9 cellular contexts compared by ENCODE assay signal in the genomic region with DNA sequence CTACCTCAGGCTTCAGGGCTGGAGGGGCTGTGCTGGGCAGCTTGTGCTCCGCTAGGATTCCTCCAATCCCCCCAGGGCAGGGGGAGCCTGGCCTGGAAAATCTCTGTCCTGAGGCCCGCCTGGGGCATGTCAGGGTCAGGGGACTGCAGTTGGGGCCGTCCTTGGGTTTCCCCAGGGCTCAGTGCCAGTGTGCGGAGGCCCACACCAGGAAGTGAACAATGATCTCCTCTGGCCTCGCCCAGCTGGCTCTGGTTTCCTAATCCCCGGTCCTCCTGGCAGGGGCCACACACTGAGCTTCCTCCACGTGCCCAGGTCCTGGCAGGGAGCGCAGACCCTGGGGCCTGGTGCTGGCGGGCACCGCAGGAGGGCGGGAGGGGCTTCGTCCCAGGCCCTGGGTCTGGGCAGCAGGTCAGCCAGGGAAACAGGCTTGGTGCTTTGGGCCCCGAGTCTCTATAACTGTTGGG. TPM values are rescaled to one million over a fixed set of nuclear protein-coding genes. Genes with fewer than 3 reads are reported as not detected.
DNase-seq lines count a peak whose midpoint lies in the region; ATAC-seq, FAIRE-seq and TF ChIP-seq lines count a peak whose summit lies in the region.
"Had no signal": no experiment of that assay in that cellular context is flagged by ENCODE, and none has a peak within 500 bp of the region (broad histone marks: within the 10 kb centered on the region; RNA-seq: fewer than 3 reads in every experiment).

No MANE protein-coding gene starts in this region.

- no peak overlapping the region for H3K4me3 ChIP-seq in GM12878
- no peak overlapping the region for H3K4me3 ChIP-seq in left lung

- POLR2A ChIA-PET in activated naive CD8-positive, alpha-beta T cell treated with anti-CD3 and anti-CD28 coated beads, Interleukin-2, amount 10 ng/mL, durations not matched to agents 7 days and 5 days (lab: Charles Lee), result no interaction called here
- POLR2A ChIA-PET in GM12878 (lab: Charles Lee), result no interaction called here

- H3K4me2 ChIP-seq in GM12878 (ENCODE audit: control insufficient read depth, insufficient read depth), result no peak overlapping the region

- no peak for TF ChIP-seq CTCF in GM12878 (IDR thresholded peaks at IDR 0.05 in 2 of 3, conservative IDR thresholded peaks at IDR 0.05 in 1 of 3; ENCODE audit: control insufficient read depth in 2 of 3, extremely low read depth in 1 of 3, insufficient read depth in 1 of 3, low read depth in 3 of 3, low read length in 3 of 3)
- no peak for TF ChIP-seq CTCF in left lung (IDR thresholded peaks at IDR 0.05)

- no peak for ATAC-seq in activated naive CD8-positive, alpha-beta T cell treated with anti-CD3 and anti-CD28 coated beads, Interleukin-2, amount 10 ng/mL, durations not matched to agents 7 days and 5 days (ENCODE audit: low read depth)
- no peak for ATAC-seq in activated naive CD8-positive, alpha-beta T cell treated with anti-CD3 and anti-CD28 coated beads, Interleukin-2, amount 50 U/mL, for 24 hours
- peak; percentile 51 for ATAC-seq in GM12878
- ATAC-seq in left lung, result peak; percentile 74
- ATAC-seq in GM19328 (IDR thresholded peaks at IDR 0.05; ENCODE audit: unreplicated experiment), result no peak
- ATAC-seq in GM21367 (IDR thresholded peaks at IDR 0.05; ENCODE audit: unreplicated experiment), result no peak

- H3K4me1 Mint-ChIP-seq in activated naive CD8-positive, alpha-beta T cell treated with anti-CD3 and anti-CD28 coated beads, Interleukin-2, amount 10 ng/mL, durations not matched to agents 7 days and 5 days, result no peaks in the 10 kb centered on the region
- no peaks in the 10 kb centered on the region for H3K4me1 Mint-ChIP-seq in activated naive CD8-positive, alpha-beta T cell treated with anti-CD3 and anti-CD28 coated beads, Interleukin-2, amount 50 U/mL, for 24 hours

- H3K9me3 ChIP-seq in GM12878 (replicated peaks; ENCODE audit: control insufficient read depth, insufficient read depth, low read length), result no peaks in the 10 kb centered on the region; the same call in 2 of the 3 replicates
- H3K9me3 ChIP-seq in left lung, result no peaks in the 10 kb centered on the region

- TF ChIP-seq POLR2A in GM12878 (IDR thresholded peaks at IDR 0.05; ENCODE audit: low read depth, low read length), result no peak
- no peak for TF ChIP-seq POLR2A in GM12891 (IDR thresholded peaks at IDR 0.05; ENCODE audit: low read depth, low read length)

- peak; percentile 26 for DNase-seq in activated naive CD8-positive, alpha-beta T cell treated with anti-CD3 and anti-CD28 coated beads, Interleukin-2, amount 10 ng/mL, durations not matched to agents 7 days and 5 days
- no peak for DNase-seq in activated naive CD8-positive, alpha-beta T cell treated with anti-CD3 and anti-CD28 coated beads, Interleukin-2, amount 50 U/mL, for 24 hours
- DNase-seq in GM12878 (ENCODE audit: low read depth, low spot score) (no peak), left lung (peak; percentile 48 to 81), GM12891 (ENCODE audit: insufficient read length, low spot score) (no peak)
- DNase-seq in stimulated activated CD8-positive, alpha-beta memory T cell treated with anti-CD3 and anti-CD28 coated beads, Interleukin-4, amount 100 ng/mL, for 48 hours, result no peak
- DNase-seq: MM.1S had no signal

- no peak for FAIRE-seq in GM12878 (lab: Jason Lieb, UNC)
- FAIRE-seq in GM12891 (lab: Jason Lieb, UNC), result no peak

- no peak overlapping the region for H3K4me3 Mint-ChIP-seq in activated naive CD8-positive, alpha-beta T cell treated with anti-CD3 and anti-CD28 coated beads, Interleukin-2, amount 10 ng/mL, durations not matched to agents 7 days and 5 days
- H3K4me3 Mint-ChIP-seq in activated naive CD8-positive, alpha-beta T cell treated with anti-CD3 and anti-CD28 coated beads, Interleukin-2, amount 50 U/mL, for 24 hours, result no peak overlapping the region

- no peak for TF ChIP-seq RAD21 in GM12878 (IDR thresholded peaks at IDR 0.05; ENCODE audit: insufficient read depth, low read depth, low read length)

- no peaks in the 10 kb centered on the region for H3K9me3 Mint-ChIP-seq in activated naive CD8-positive, alpha-beta T cell treated with anti-CD3 and anti-CD28 coated beads, Interleukin-2, amount 10 ng/mL, durations not matched to agents 7 days and 5 days
- H3K9me3 Mint-ChIP-seq in activated naive CD8-positive, alpha-beta T cell treated with anti-CD3 and anti-CD28 coated beads, Interleukin-2, amount 50 U/mL, for 24 hours, result no peaks in the 10 kb centered on the region

- H4K20me1 ChIP-seq in GM12878 (ENCODE audit: control insufficient read depth, insufficient read depth), result no peaks in the 10 kb centered on the region

- no peak overlapping the region for H3K9ac ChIP-seq in GM12878 (ENCODE audit: control insufficient read depth, insufficient read depth, low read length)

- H3K27me3 Mint-ChIP-seq in activated naive CD8-positive, alpha-beta T cell treated with anti-CD3 and anti-CD28 coated beads, Interleukin-2, amount 10 ng/mL, durations not matched to agents 7 days and 5 days, result no peaks in the 10 kb centered on the region
- H3K27me3 Mint-ChIP-seq in activated naive CD8-positive, alpha-beta T cell treated with anti-CD3 and anti-CD28 coated beads, Interleukin-2, amount 50 U/mL, for 24 hours, result peaks cover 3% of the 10 kb centered on the region

- intact Hi-C loops in GM12878 (cut with micrococcal nuclease; ENCODE audit: unreplicated experiment), result no loop called here
- intact Hi-C loops in left lung (cut with DNase I), result no loop called here

- no peak overlapping the region for H3K27ac Mint-ChIP-seq in activated naive CD8-positive, alpha-beta T cell treated with anti-CD3 and anti-CD28 coated beads, Interleukin-2, amount 10 ng/mL, durations not matched to agents 7 days and 5 days
- H3K27ac Mint-ChIP-seq in activated naive CD8-positive, alpha-beta T cell treated with anti-CD3 and anti-CD28 coated beads, Interleukin-2, amount 50 U/mL, for 24 hours, result no peak overlapping the region

- no peaks in the 10 kb centered on the region for H3K36me3 ChIP-seq in GM12878 (ENCODE audit: control insufficient read depth in 2 of 2, insufficient read depth in 2 of 2, low read length in 1 of 2)
- no peaks in the 10 kb centered on the region for H3K36me3 ChIP-seq in left lung

- H3K4me1 ChIP-seq in GM12878 (ENCODE audit: control insufficient read depth, insufficient read depth, low read length) (no peaks in the 10 kb centered on the region), left lung (peaks cover 3 to 17% of the 10 kb centered on the region in 2 donors)

- SMC1A ChIA-PET in GM12878 (lab: Charles Lee; ENCODE audit: uncharacterized antibody, unreplicated experiment), result no interaction called here

- no peak for TF ChIP-seq EP300 in GM12878 (IDR thresholded peaks at IDR 0.05; ENCODE audit: borderline replicate concordance in 1 of 2, control insufficient read depth in 1 of 2, low read depth in 2 of 2, low read length in 2 of 2)

- RAD21 ChIA-PET in GM12878 (lab: Charles Lee; ENCODE audit: unreplicated experiment), result no interaction called here

- H3K36me3 Mint-ChIP-seq in activated naive CD8-positive, alpha-beta T cell treated with anti-CD3 and anti-CD28 coated beads, Interleukin-2, amount 10 ng/mL, durations not matched to agents 7 days and 5 days, result no peaks in the 10 kb centered on the region
- H3K36me3 Mint-ChIP-seq in activated naive CD8-positive, alpha-beta T cell treated with anti-CD3 and anti-CD28 coated beads, Interleukin-2, amount 50 U/mL, for 24 hours (ENCODE audit: low read depth), result no peaks in the 10 kb centered on the region

- BruUV-seq in GM12878 (replicated peaks; lab: Mats Ljungman, UMichigan), result no TSS peak

- H2AFZ ChIP-seq in GM12878 (ENCODE audit: control insufficient read depth, low read depth, low read length), result no peak overlapping the region

- no peaks in the 10 kb centered on the region for H3K27me3 ChIP-seq in GM12878 (replicated peaks in 1 of 2; ENCODE audit: control insufficient read depth in 2 of 2, insufficient read depth in 2 of 2, low read length in 1 of 2)
- peaks cover 0 to 15% of the 10 kb centered on the region in 2 donors for H3K27me3 ChIP-seq in left lung

- WGBS in GM12878 (ENCODE audit: insufficient coverage, insufficient replicate concordance, low lambda C conversion rate, missing lambda C conversion rate), result 12% methylated on average over 13 of the region's 13 CpGs

- no peak overlapping the region for H3K27ac ChIP-seq in GM12878 (ENCODE audit: control insufficient read depth, insufficient read depth)
- H3K27ac ChIP-seq in left lung, result no peak overlapping the region

- no peaks in the 10 kb centered on the region for H3K79me2 ChIP-seq in GM12878 (ENCODE audit: control insufficient read depth, insufficient read depth, low read length)

- CTCF ChIA-PET in GM12878 (lab: Yijun Ruan, JAX), result interaction anchor here (0.6 kb wide), 1 partner anchor 1027 kb away, joined by 3 read pairs; no protein-coding TSS in a partner anchor

- in situ Hi-C loops in GM12878 (cut with MboI), result no loop called here

RNA-seq across cellular contexts. Expression of a gene that starts 1.4 kb away (rescaled TPM):
- not detected for total RNA-seq in activated naive CD8-positive, alpha-beta T cell treated with anti-CD3 and anti-CD28 coated beads, Interleukin-2, amount 10 ng/mL, durations not matched to agents 7 days and 5 days
- total RNA-seq in GM12878 (2013; cell fraction: nucleolus; rRNA removed), result not detected in 2 replicates
- total RNA-seq in GM12878 (2014; rRNA removed), result not detected in 2 replicates
- not detected in 2 replicates for total RNA-seq in GM12878 (2014; rRNA removed; fragmentation: Illumina TruSeq; extraction: Trizol)
- 0.11 and 0.23 TPM in 2 replicates for total RNA-seq in GM12878 (2021)
- polyA plus RNA-seq in GM12878 (2011; ENCODE audit: low read depth), result not detected
- not detected in 2 replicates for polyA plus RNA-seq in GM12878 (2011; rRNA removed)
- polyA plus RNA-seq in GM12878 (2011; cell fraction: cytosol; rRNA removed), result not detected in 2 replicates
- polyA plus RNA-seq in GM12878 (2011; cell fraction: nucleus; rRNA removed), result 0.03 TPM in 1 of 2 replicates, not detected in the other
- polyA plus RNA-seq in GM12878 (2012), result 0.01 and 0.03 TPM in 2 replicates
- not detected in 2 replicates for polyA plus RNA-seq in GM12878 (2014; fragmentation: Illumina TruSeq; extraction: Trizol)
- not detected for polyA plus RNA-seq in GM12878 (2014; fragmentation: Nextera tagmentation; extraction: Ambion mirVana)
- polyA plus RNA-seq in GM12878 (2014; rRNA removed), result not detected in 2 replicates
- not detected for polyA plus RNA-seq in GM12878 (2016; fragmentation: Nextera tagmentation; extraction: Ambion mirVana)
- polyA minus RNA-seq in GM12878 (2011; rRNA and poly(A)+ RNA removed), result not detected in 2 replicates
- not detected in 2 replicates for polyA minus RNA-seq in GM12878 (2011; cell fraction: cytosol; rRNA and poly(A)+ RNA removed)
- polyA minus RNA-seq in GM12878 (2011; cell fraction: nucleus; rRNA and poly(A)+ RNA removed), result not detected in 2 replicates
- total RNA-seq in left lung, result not detected
- polyA plus RNA-seq in GM12891 (2012; ENCODE audit: low read depth, missing spikeins), result 0.09 TPM

RNA-seq across cellular contexts. Expression of a gene that starts 36.8 kb away (rescaled TPM):
- not detected for total RNA-seq in activated naive CD8-positive, alpha-beta T cell treated with anti-CD3 and anti-CD28 coated beads, Interleukin-2, amount 10 ng/mL, durations not matched to agents 7 days and 5 days
- total RNA-seq in GM12878 (2013; cell fraction: nucleolus; rRNA removed), result not detected in 2 replicates
- total RNA-seq in GM12878 (2014; rRNA removed) (not detected in 2 replicates), GM12878 (2014; rRNA removed; fragmentation: Illumina TruSeq; extraction: Trizol) (not detected in 2 replicates), GM12878 (2021) (0.03 and 0.19 TPM in 2 replicates), left lung (not detected)
- polyA plus RNA-seq in GM12878 (2011; ENCODE audit: low read depth), result 0.20 TPM
- polyA plus RNA-seq in GM12878 (2011; rRNA removed) (not detected in 2 replicates), GM12878 (2014; fragmentation: Illumina TruSeq; extraction: Trizol) (not detected in 2 replicates), GM12878 (2014; fragmentation: Nextera tagmentation; extraction: Ambion mirVana) (not detected), GM12878 (2014; rRNA removed) (0.03 TPM in 1 of 2 replicates, not detected in the other), GM12878 (2016; fragmentation: Nextera tagmentation; extraction: Ambion mirVana) (not detected)
- not detected in 2 replicates for polyA plus RNA-seq in GM12878 (2011; cell fraction: cytosol; rRNA removed)
- polyA plus RNA-seq in GM12878 (2011; cell fraction: nucleus; rRNA removed), result not detected in 2 replicates
- polyA plus RNA-seq in GM12878 (2012), result 0.13 and 0.53 TPM in 2 replicates
- not detected in 2 replicates for polyA minus RNA-seq in GM12878 (2011; rRNA and poly(A)+ RNA removed)
- not detected in 2 replicates for polyA minus RNA-seq in GM12878 (2011; cell fraction: cytosol; rRNA and poly(A)+ RNA removed)
- polyA minus RNA-seq in GM12878 (2011; cell fraction: nucleus; rRNA and poly(A)+ RNA removed), result 0.10 TPM in 1 of 2 replicates, not detected in the other
- polyA plus RNA-seq in GM12891 (2012; ENCODE audit: low read depth, missing spikeins), result 0.47 TPM

Comparison
In these comparisons a context has a peak if more than half of its experiments do, and no peak if none do; other contexts are left out.
1. DNase-seq: peak in activated naive CD8-positive, alpha-beta T cell treated with anti-CD3 and anti-CD28 coated beads, Interleukin-2, amount 10 ng/mL, durations not matched to agents 7 days and 5 days (single experiment) and left lung (2 of 2); none in activated naive CD8-positive, alpha-beta T cell treated with anti-CD3 and anti-CD28 coated beads, Interleukin-2, amount 50 U/mL, for 24 hours (single experiment), GM12878 (single experiment), GM12891 (single experiment) and stimulated activated CD8-positive, alpha-beta memory T cell treated with anti-CD3 and anti-CD28 coated beads, Interleukin-4, amount 100 ng/mL, for 48 hours (single experiment).
2. ATAC-seq: peak in GM12878 (single experiment) and left lung (single experiment); none in activated naive CD8-positive, alpha-beta T cell treated with anti-CD3 and anti-CD28 coated beads, Interleukin-2, amount 10 ng/mL, durations not matched to agents 7 days and 5 days (single experiment), activated naive CD8-positive, alpha-beta T cell treated with anti-CD3 and anti-CD28 coated beads, Interleukin-2, amount 50 U/mL, for 24 hours (single experiment), GM19328 (single experiment) and GM21367 (single experiment).